28 cellular contexts compared by ENCODE assay signal in the genomic region with DNA sequence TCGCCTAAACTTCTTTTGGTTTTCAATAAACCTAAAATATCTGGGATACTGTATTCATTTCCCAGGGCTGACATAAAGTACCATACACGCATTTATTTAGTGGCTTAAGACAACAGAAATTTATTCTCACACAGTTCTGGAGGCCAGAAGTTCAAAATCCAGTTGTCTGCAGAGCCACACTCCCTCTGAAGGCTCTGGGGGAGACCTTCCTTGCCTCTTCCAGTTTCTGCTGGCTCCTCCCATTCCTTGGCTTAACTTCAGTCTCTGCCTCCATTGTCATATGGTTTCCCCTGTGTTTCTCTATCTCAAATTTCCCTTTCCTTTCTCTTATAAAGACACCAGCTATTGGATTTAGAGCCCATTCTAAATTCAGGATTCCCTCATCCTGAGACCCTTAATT.
"Had no signal": no experiment of that assay in that cellular context is flagged by ENCODE, and none has a peak within 500 bp of the region (broad histone marks: within the 10 kb centered on the region; RNA-seq: fewer than 3 reads in every experiment).

No MANE protein-coding gene starts in this region.

- H3K27me3 ChIP-seq: brain microvascular endothelial cell, cardiac muscle cell, MG63, SJSA1 had no signal

- DNase-seq: activated B cell treated with CpG ODN at 0.5 μM for 24 hours; activated CD4-positive, alpha-beta T cell treated with anti-CD3 and anti-CD28 coated beads for 1 hour; activated CD4-positive, alpha-beta T cell treated with anti-CD3 and anti-CD28 coated beads, Interleukin-2, amount 10 ng/mL, durations not matched to agents 24 days and 14 days; activated CD4-positive, alpha-beta T cell treated with anti-CD3 and anti-CD28 coated beads, Interleukin-2, amount 50 U/mL, for 48 hours; activated CD8-positive, alpha-beta memory T cell treated with anti-CD3 and anti-CD28 coated beads, Interleukin-2, amount 10 ng/mL, durations not matched to agents 7 days and 5 days; activated effector memory CD4-positive, alpha-beta T cell treated with Interleukin-2 at 50 U/mL for 16 hours; activated naive CD4-positive, alpha-beta T cell; activated T-cell treated with anti-CD3 and anti-CD28 coated beads, Interleukin-2, amount 50 U/mL, for 24 hours; brain microvascular endothelial cell; MG63; MV-4-11; NCI-H1092 treated with DMSO at 0.1 percent for 48 hours; NCI-H1417 treated with DMSO at 0.1 percent for 48 hours; NCI-H1694 treated with DMSO at 0.1 percent for 48 hours; NCI-H2029 treated with DMSO at 0.1 percent for 48 hours; NCI-H510A treated with DMSO at 0.1 percent for 48 hours; NCI-H69; NK-92 treated with Interleukin-12 subunit alpha and Interleukin-12 subunit beta, amount 100 ng/mL, for 24 hours; OCI-M1; RPMI8226; SHP77; T-helper 9 cell had no signal

- H3K9me3 Mint-ChIP-seq: activated B cell treated with CpG ODN at 0.5 μM for 24 hours; activated CD4-positive, alpha-beta T cell treated with anti-CD3 and anti-CD28 coated beads, Interleukin-2, amount 10 ng/mL, durations not matched to agents 24 days and 14 days; activated T-cell treated with anti-CD3 and anti-CD28 coated beads, Interleukin-2, amount 50 U/mL, for 24 hours; activated T-helper 1 cell treated with anti-CD3 and anti-CD28 coated beads, Interleukin-12 subunit alpha, Interleukin-12 subunit beta, Interleukin-2, Interleukin-4 antibody, amounts not matched to agents 30 ng/mL and 10 ng/mL and 1 ng/mL, durations not matched to agents 14 hours and 24 hours and 36 hours; T-helper 1 cell treated with Interleukin-12 subunit alpha and Interleukin-12 subunit beta and Interleukin-4 antibody, amounts not matched to agents 30 μg/mL and 1 μg/mL, for 36 hours had no signal

- H3K27me3 Mint-ChIP-seq: activated B cell treated with CpG ODN at 0.5 μM for 24 hours; activated CD4-positive, alpha-beta T cell treated with anti-CD3 and anti-CD28 coated beads, Interleukin-2, amount 10 ng/mL, durations not matched to agents 24 days and 14 days; activated CD8-positive, alpha-beta memory T cell treated with anti-CD3 and anti-CD28 coated beads, Interleukin-2, amount 10 ng/mL, durations not matched to agents 7 days and 5 days; activated naive CD4-positive, alpha-beta T cell treated with anti-CD3 and anti-CD28 coated beads, Interleukin-2, amount 50 U/mL, for 24 hours; activated T-cell treated with anti-CD3 and anti-CD28 coated beads, Interleukin-2, amount 50 U/mL, for 24 hours had no signal

- H3K9me3 ChIP-seq: MG63, SJSA1 had no signal

- H3K4me1 ChIP-seq: SJSA1 had no signal

- H3K4me3 Mint-ChIP-seq: activated B cell treated with CpG ODN at 0.5 μM for 24 hours; activated CD4-positive, alpha-beta T cell treated with anti-CD3 and anti-CD28 coated beads, Interleukin-2, amount 10 ng/mL, durations not matched to agents 24 days and 14 days; activated CD8-positive, alpha-beta memory T cell treated with anti-CD3 and anti-CD28 coated beads, Interleukin-2, amount 10 ng/mL, durations not matched to agents 7 days and 5 days; activated naive CD4-positive, alpha-beta T cell treated with anti-CD3 and anti-CD28 coated beads, Interleukin-2, amount 50 U/mL, for 24 hours; activated T-cell treated with anti-CD3 and anti-CD28 coated beads, Interleukin-2, amount 50 U/mL, for 24 hours; activated T-helper 1 cell treated with anti-CD3 and anti-CD28 coated beads, Interleukin-12 subunit alpha, Interleukin-12 subunit beta, Interleukin-2, Interleukin-4 antibody, amounts not matched to agents 30 ng/mL and 10 ng/mL and 1 ng/mL, durations not matched to agents 14 hours and 24 hours and 36 hours; T-helper 1 cell treated with Interleukin-12 subunit alpha and Interleukin-12 subunit beta and Interleukin-4 antibody, amounts not matched to agents 30 μg/mL and 1 μg/mL, for 36 hours had no signal

- ATAC-seq: activated CD8-positive, alpha-beta memory T cell treated with anti-CD3 and anti-CD28 coated beads, Interleukin-2, amount 10 ng/mL, durations not matched to agents 7 days and 5 days; Panc1 had no signal

- H3K4me3 ChIP-seq: cardiac muscle cell, MG63, SJSA1 had no signal

- H3K27ac Mint-ChIP-seq: activated B cell treated with CpG ODN at 0.5 μM for 24 hours; activated CD4-positive, alpha-beta T cell treated with anti-CD3 and anti-CD28 coated beads, Interleukin-2, amount 10 ng/mL, durations not matched to agents 24 days and 14 days; activated CD8-positive, alpha-beta memory T cell treated with anti-CD3 and anti-CD28 coated beads, Interleukin-2, amount 10 ng/mL, durations not matched to agents 7 days and 5 days; activated naive CD4-positive, alpha-beta T cell treated with anti-CD3 and anti-CD28 coated beads, Interleukin-2, amount 50 U/mL, for 24 hours; activated T-cell treated with anti-CD3 and anti-CD28 coated beads, Interleukin-2, amount 50 U/mL, for 24 hours; activated T-helper 1 cell treated with anti-CD3 and anti-CD28 coated beads, Interleukin-12 subunit alpha, Interleukin-12 subunit beta, Interleukin-2, Interleukin-4 antibody, amounts not matched to agents 30 ng/mL and 10 ng/mL and 1 ng/mL, durations not matched to agents 14 hours and 24 hours and 36 hours; T-helper 1 cell treated with Interleukin-12 subunit alpha and Interleukin-12 subunit beta and Interleukin-4 antibody, amounts not matched to agents 30 μg/mL and 1 μg/mL, for 36 hours had no signal

- H3K36me3 ChIP-seq: brain microvascular endothelial cell, cardiac muscle cell, MG63, SJSA1 had no signal

- H3K4me1 Mint-ChIP-seq: activated B cell treated with CpG ODN at 0.5 μM for 24 hours; activated CD4-positive, alpha-beta T cell treated with anti-CD3 and anti-CD28 coated beads, Interleukin-2, amount 10 ng/mL, durations not matched to agents 24 days and 14 days; activated CD8-positive, alpha-beta memory T cell treated with anti-CD3 and anti-CD28 coated beads, Interleukin-2, amount 10 ng/mL, durations not matched to agents 7 days and 5 days had no signal

- H3K27ac ChIP-seq: brain microvascular endothelial cell, cardiac muscle cell, SJSA1 had no signal
